Comparison of ENCODE assay signal across 9 cellular contexts in genomic region chr1:2195785-2196184, GRCh38. TPM values are rescaled to one million over a fixed set of nuclear protein-coding genes. Genes with fewer than 3 reads are reported as not detected.
DNase-seq lines count a peak whose midpoint lies in the region; ATAC-seq and TF ChIP-seq lines count a peak whose summit lies in the region.
"Had no signal": no experiment of that assay in that cellular context is flagged by ENCODE, and none has a peak within 500 bp of the region (broad histone marks: within the 10 kb centered on the region; RNA-seq: fewer than 3 reads in every experiment).

No MANE protein-coding gene starts in this region.

- H3K9me3 ChIP-seq in GM23248 (ENCODE audit: low read depth), result no peaks in the 10 kb centered on the region
- no peaks in the 10 kb centered on the region for H3K9me3 ChIP-seq in T-helper 17 cell (ENCODE audit: control insufficient read depth, low read length, poor library complexity, severe bottlenecking)
- no peaks in the 10 kb centered on the region for H3K9me3 ChIP-seq in stomach
- H3K9me3 ChIP-seq in neural progenitor cell (ENCODE audit: low read depth), result no peaks in the 10 kb centered on the region
- H3K9me3 ChIP-seq: HAP-1 had no signal

- no peaks in the 10 kb centered on the region for H3K9me2 ChIP-seq in GM23248 (ENCODE audit: insufficient read depth)

- H4K20me1 ChIP-seq in GM23248 (ENCODE audit: insufficient read depth) (no peaks in the 10 kb centered on the region), neural progenitor cell (ENCODE audit: low read depth) (peaks cover 28% of the 10 kb centered on the region)

- H3K9ac ChIP-seq in GM23248 (peak overlapping the region; percentile 77; the same call in 1 of the 2 replicates), neural progenitor cell (no peak overlapping the region)

- H3K27me3 ChIP-seq in GM23248 (replicated peaks; ENCODE audit: insufficient read depth), result no peaks in the 10 kb centered on the region
- no peaks in the 10 kb centered on the region for H3K27me3 ChIP-seq in layer of hippocampus (ENCODE audit: control insufficient read depth, insufficient read depth, low read length)
- no peaks in the 10 kb centered on the region for H3K27me3 ChIP-seq in stomach
- H3K27me3 ChIP-seq in neural progenitor cell, result no peaks in the 10 kb centered on the region

- H3K4me2 ChIP-seq in GM23248 (ENCODE audit: unreplicated experiment), result no peak overlapping the region
- no peak overlapping the region for H3K4me2 ChIP-seq in neural progenitor cell

- no peak for TF ChIP-seq CTCF in stomach (IDR thresholded peaks at IDR 0.05)
- no peak for TF ChIP-seq CTCF in neural progenitor cell (IDR thresholded peaks at IDR 0.05)
- TF ChIP-seq CTCF in lower leg skin (IDR thresholded peaks at IDR 0.05), result no peak

- WGBS in GM23248 (ENCODE audit: low coverage in 1 of 2, low lambda C conversion rate in 2 of 2, missing lambda C conversion rate in 2 of 2), 2 experiments, result 78 to 80% methylated on average over 10 to 11 of the region's 11 CpGs
- WGBS in stomach, 5 donors, result 72 to 90% (median 80%) methylated on average over 6 to 11 of the region's 11 CpGs
- WGBS in lower leg skin, 2 donors, result 74 to 79% methylated on average over 6 to 8 of the region's 11 CpGs

- no peaks in the 10 kb centered on the region for H3K9me3 Mint-ChIP-seq in neural progenitor cell

- H3K79me2 ChIP-seq in GM23248 (ENCODE audit: insufficient read depth) (peaks cover 39% of the 10 kb centered on the region), neural progenitor cell (ENCODE audit: low read depth) (peaks cover 35% of the 10 kb centered on the region)

- H3F3A ChIP-seq in GM23248 (ENCODE audit: insufficient read depth) (peaks cover 20% of the 10 kb centered on the region), neural progenitor cell (ENCODE audit: low read depth) (peaks cover 13% of the 10 kb centered on the region)

- H3K4me3 Mint-ChIP-seq in T-helper 17 cell, result no peak overlapping the region
- no peak overlapping the region for H3K4me3 Mint-ChIP-seq in neural progenitor cell

- H3K27ac ChIP-seq in GM23248 (peak overlapping the region; percentile 81; the same call in 1 of the 2 replicates), layer of hippocampus (ENCODE audit: low read depth, low read length) (peak overlapping the region; percentile 94), stomach (peak overlapping the region; percentile 88 to 98 (median 94)), neural progenitor cell (no peak overlapping the region)

- peaks cover 21% of the 10 kb centered on the region for H3K4me1 ChIP-seq in GM23248 (ENCODE audit: insufficient read depth)
- peaks cover 65 to 80% (median 73%) of the 10 kb centered on the region in 4 donors for H3K4me1 ChIP-seq in stomach
- H3K4me1 ChIP-seq in neural progenitor cell, result peaks cover 13% of the 10 kb centered on the region

- no peak for TF ChIP-seq EP300 in stomach (IDR thresholded peaks at IDR 0.05)

- H3K27me3 Mint-ChIP-seq in T-helper 17 cell, result no peaks in the 10 kb centered on the region
- peaks cover 5% of the 10 kb centered on the region for H3K27me3 Mint-ChIP-seq in neural progenitor cell (ENCODE audit: insufficient read depth, low read depth)

- in situ Hi-C loops in GM23248 (cut with MboI), result loop anchor here (25.0 kb wide), 1 partner anchor 317 kb away; no protein-coding TSS in a partner anchor

- no peak for ATAC-seq in T-helper 17 cell
- ATAC-seq in HG02840 (IDR thresholded peaks at IDR 0.05; ENCODE audit: low FRiP score, unreplicated experiment), result no peak
- ATAC-seq in GM19351 (IDR thresholded peaks at IDR 0.05; ENCODE audit: unreplicated experiment), result no peak

- TF ChIP-seq POLR2A in stomach (IDR thresholded peaks at IDR 0.05) (no peak), lower leg skin (IDR thresholded peaks at IDR 0.05) (no peak)

- H3K36me3 ChIP-seq in GM23248 (ENCODE audit: low read depth) (no peaks in the 10 kb centered on the region), stomach (no peaks in the 10 kb centered on the region), neural progenitor cell (no peaks in the 10 kb centered on the region)

- H3K36me3 Mint-ChIP-seq in T-helper 17 cell (ENCODE audit: low read depth) (no peaks in the 10 kb centered on the region), neural progenitor cell (peaks cover 2% of the 10 kb centered on the region)

- no peak for DNase-seq in GM23248
- no peak for DNase-seq in T-helper 17 cell
- DNase-seq in stomach, result no peak
- no peak for DNase-seq in neural progenitor cell (ENCODE audit: low spot score)
- DNase-seq in lower leg skin (ENCODE audit: low spot score in 2 of 2), result no peak

- H2AFZ ChIP-seq in GM23248, result no peak overlapping the region
- H2AFZ ChIP-seq in neural progenitor cell (replicated peaks), result no peak overlapping the region

- H3K4me1 Mint-ChIP-seq in T-helper 17 cell (peaks cover 19% of the 10 kb centered on the region), neural progenitor cell (peaks cover 24% of the 10 kb centered on the region)

- no peak overlapping the region for H3K4me3 ChIP-seq in GM23248
- no peak overlapping the region for H3K4me3 ChIP-seq in stomach
- no peak overlapping the region for H3K4me3 ChIP-seq in neural progenitor cell
- H3K4me3 ChIP-seq in lower leg skin (ENCODE audit: low read depth, poor library complexity, severe bottlenecking), result no peak overlapping the region

- H3K27ac Mint-ChIP-seq in T-helper 17 cell, result peak overlapping the region; percentile 53
- H3K27ac Mint-ChIP-seq in neural progenitor cell, result no peak overlapping the region

- intact Hi-C loops in stomach (cut with DNase I; ENCODE audit: low total_unique reads) (loop anchor here (5.0 kb wide), 1 partner anchor 187 kb away; no protein-coding TSS in a partner anchor), lower leg skin (cut with DNase I; ENCODE audit: low total_unique reads) (loop anchor here (2.0 to 10.0 kb wide), 2 partner anchors 119 to 187 kb away; no protein-coding TSS in a partner anchor)

RNA-seq across cellular contexts. Expression of gene FAAP20, which starts 1.2 kb away (rescaled TPM):
- 33.4 and 34.5 TPM in 2 replicates for total RNA-seq in GM23248 (2014; rRNA removed; shearing (Covaris generic))
- polyA plus RNA-seq in GM23248 (2016; fragmentation: Nextera tagmentation; extraction: Ambion mirVana) (122 and 127 TPM in 2 replicates), stomach (100 to 1,000 TPM in 2 of 3 donors, 10 to 100 TPM in 1; 91.3 to 120 (median 101) TPM)
- total RNA-seq in T-helper 17 cell (10 to 100 TPM; 44.6 to 48.6 TPM), stomach (100 to 1,000 TPM in 1 of 5 donors, 10 to 100 TPM in 3, 1 to 10 TPM in 1; 8.2 to 170 (median 25.8) TPM), neural progenitor cell (ENCODE audit: low replicate concordance) (11.3 and 68.2 TPM in 2 replicates), lower leg skin (10 to 100 TPM; 29.8 to 48.0 (median 45.6) TPM)

RNA-seq across cellular contexts. Expression of gene SKI, which starts 32.3 kb away (rescaled TPM):
- 23.1 and 26.8 TPM in 2 replicates for total RNA-seq in GM23248 (2014; rRNA removed; shearing (Covaris generic))
- polyA plus RNA-seq in GM23248 (2016; fragmentation: Nextera tagmentation; extraction: Ambion mirVana) (3.8 and 4.0 TPM in 2 replicates), stomach (10 to 100 TPM in 2 of 3 donors, 1 to 10 TPM in 1; 7.4 to 14.8 (median 13.9) TPM)
- total RNA-seq in T-helper 17 cell (100 to 1,000 TPM; 183 to 215 TPM), stomach (10 to 100 TPM; 18.7 to 84.0 (median 32.7) TPM), neural progenitor cell (ENCODE audit: low replicate concordance) (7.4 and 15.7 TPM in 2 replicates), lower leg skin (10 to 100 TPM; 67.3 to 80.8 (median 75.4) TPM)
